8 cellular contexts compared by ENCODE assay signal in the genomic region with DNA sequence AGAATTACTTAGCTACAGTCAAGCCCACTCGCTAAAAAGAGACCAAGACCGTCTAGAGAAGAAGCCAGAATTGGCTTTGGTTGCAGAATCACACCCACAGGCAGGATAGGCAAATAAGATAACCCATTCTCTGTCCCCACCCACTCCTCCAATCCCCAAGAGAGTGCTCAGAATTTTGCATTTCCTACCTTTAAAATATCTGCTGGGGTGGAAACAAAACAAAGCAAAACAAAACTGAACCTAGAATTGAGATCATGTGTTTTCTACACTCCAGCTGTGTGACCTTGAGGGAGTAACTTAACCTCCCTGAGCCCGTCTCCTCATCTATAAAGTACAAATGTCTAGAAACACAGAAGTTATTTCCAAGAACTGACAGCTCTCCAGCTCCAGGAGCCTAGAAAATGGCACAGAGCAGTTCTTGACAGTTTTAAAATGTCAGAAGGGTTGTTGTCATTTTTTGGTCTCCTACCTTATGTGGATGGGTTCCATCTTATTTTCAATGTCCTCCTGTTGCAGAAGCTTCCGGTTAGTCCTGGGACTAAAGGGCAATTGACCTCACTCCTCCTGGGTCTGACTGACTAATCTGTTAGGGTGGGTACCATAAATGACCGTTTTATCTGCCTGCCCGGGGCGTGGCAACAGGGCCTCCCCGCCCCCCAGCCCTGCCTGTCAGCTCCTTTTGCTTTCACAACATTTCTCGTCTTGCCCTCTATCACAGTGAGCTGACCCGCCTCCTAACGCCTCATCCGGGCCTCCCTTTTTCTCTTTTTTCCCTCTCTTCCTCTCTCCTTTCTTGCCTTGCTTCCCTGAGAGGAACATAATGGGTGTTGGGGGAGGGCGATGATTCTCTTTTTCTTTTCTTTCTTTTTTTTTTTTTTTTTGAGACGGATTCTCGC.
DNase-seq lines count a peak whose midpoint lies in the region; ATAC-seq and TF ChIP-seq lines count a peak whose summit lies in the region.

No MANE protein-coding gene starts in this region.

- intact Hi-C loops in OCI-LY7 (cut with micrococcal nuclease; ENCODE audit: unreplicated experiment): loop anchor here (2.0 to 10.0 kb wide), 4 partner anchors 35 to 461 kb away; a partner anchor contains a TSS

- TF ChIP-seq POLR2A in upper lobe of left lung (IDR thresholded peaks at IDR 0.05): peak in 1 of 4 donors; percentile 31

- H3K27ac ChIP-seq in OCI-LY7 (ENCODE audit: low read depth, low read length, poor library complexity, severe bottlenecking): peak overlapping the region; percentile 89
- H3K27ac ChIP-seq in hepatocyte: peak overlapping the region; percentile 95
- H3K27ac ChIP-seq in upper lobe of left lung: peak overlapping the region; percentile 55 to 75 (median 66)
- H3K27ac ChIP-seq in substantia nigra (ENCODE audit: low read depth, low read length, poor library complexity, severe bottlenecking): no peak overlapping the region

- H3K27me3 ChIP-seq in hepatocyte: no peaks in the 10 kb centered on the region
- H3K27me3 ChIP-seq in upper lobe of left lung: no peaks in the 10 kb centered on the region

- H2AFZ ChIP-seq in OCI-LY7 (ENCODE audit: low read length): peak overlapping the region; percentile 83; the same call in 1 of the 2 replicates
- H2AFZ ChIP-seq in hepatocyte: no peak overlapping the region

- H3K36me3 ChIP-seq in OCI-LY7 (ENCODE audit: insufficient read depth, low read length) (no peaks in the 10 kb centered on the region), hepatocyte (replicated peaks; ENCODE audit: insufficient read depth, low read depth) (no peaks in the 10 kb centered on the region), upper lobe of left lung (no peaks in the 10 kb centered on the region)

- H3K9me3 ChIP-seq in OCI-LY7 (ENCODE audit: low read length) (no peaks in the 10 kb centered on the region), hepatocyte (ENCODE audit: low read depth) (no peaks in the 10 kb centered on the region), upper lobe of left lung (no peaks in the 10 kb centered on the region)

- H3K4me1 ChIP-seq in OCI-LY7 (ENCODE audit: insufficient read depth, low read length, poor library complexity, severe bottlenecking) (peaks cover 65% of the 10 kb centered on the region), hepatocyte (ENCODE audit: insufficient read depth) (peaks cover 6% of the 10 kb centered on the region), upper lobe of left lung (peaks cover 0 to 23% (median 10%) of the 10 kb centered on the region in 4 donors)

- H3K79me2 ChIP-seq in OCI-LY7 (ENCODE audit: insufficient read depth, low read depth, low read length) (peaks cover 14% of the 10 kb centered on the region; the same call in 1 of the 2 replicates), hepatocyte (peaks cover 57% of the 10 kb centered on the region)

- TF ChIP-seq EP300 in upper lobe of left lung (IDR thresholded peaks at IDR 0.05): no peak

- no peaks in the 10 kb centered on the region for H3K9me2 ChIP-seq in OCI-LY7 (ENCODE audit: insufficient read depth, low read length)
- no peaks in the 10 kb centered on the region for H3K9me2 ChIP-seq in hepatocyte (replicated peaks; ENCODE audit: insufficient read depth)

- ATAC-seq in HG02943 (IDR thresholded peaks at IDR 0.05; ENCODE audit: low read depth, unreplicated experiment) (peak; percentile 86), upper lobe of left lung (ENCODE audit: low FRiP score in 2 of 2) (peak; percentile 77 to 78)

- DNase-seq in stimulated activated CD4-positive, alpha-beta T cell treated with anti-CD3 and anti-CD28 coated beads, Interleukin-4, amount 100 ng/mL, for 24 hours: peak; percentile 23
- no peak for DNase-seq in stimulated activated CD4-positive, alpha-beta T cell treated with anti-CD3 and anti-CD28 coated beads, Interleukin-1b, Interleukin-23, amount 100 ng/mL, for 48 hours
- DNase-seq in OCI-LY7 (ENCODE audit: low spot score) (peak; percentile 91), hepatocyte (ENCODE audit: low spot score) (peak; percentile 86), upper lobe of left lung (peak in 1 of 2 donors; percentile 77), NCI-H2171 treated with DMSO at 0.1 percent for 48 hours (lab: John Stamatoyannopoulos, UW) (no peak), substantia nigra (lab: John Stamatoyannopoulos, UW) (no peak)

- WGBS in hepatocyte (ENCODE audit: low lambda C conversion rate, missing lambda C conversion rate): 33% methylated on average over 12 of the region's 15 CpGs
- WGBS in upper lobe of left lung, 2 donors: 50 to 65% methylated on average over 15 of the region's 15 CpGs

- H3K4me2 ChIP-seq in OCI-LY7 (ENCODE audit: low read length): peak overlapping the region; percentile 93
- H3K4me2 ChIP-seq in hepatocyte: peak overlapping the region; percentile 71

- no TSS peak for BruUV-seq in OCI-LY7 (replicated peaks; lab: Mats Ljungman, UMichigan)

- TF ChIP-seq CTCF in OCI-LY7 (conservative IDR thresholded peaks at IDR 0.05; ENCODE audit: low read length) (no peak), hepatocyte (IDR thresholded peaks at IDR 0.05; ENCODE audit: poor library complexity) (no peak), upper lobe of left lung (IDR thresholded peaks at IDR 0.05) (no peak)

- CTCF ChIA-PET in OCI-LY7 (lab: Charles Lee; ENCODE audit: unreplicated experiment): interaction anchor here (0.5 to 1.2 kb wide), 9 partner anchors 9 to 1067 kb away, joined by 3 to 16 read pairs (median 3); no protein-coding TSS in a partner anchor

- H3K4me3 ChIP-seq in OCI-LY7 (ENCODE audit: low read depth, low read length, poor library complexity, severe bottlenecking): peak overlapping the region; percentile 70
- peak overlapping the region; percentile 57 for H3K4me3 ChIP-seq in hepatocyte
- peak overlapping the region in 2 of 4 donors; percentile 43 to 47 for H3K4me3 ChIP-seq in upper lobe of left lung

- no peaks in the 10 kb centered on the region for H4K20me1 ChIP-seq in OCI-LY7 (ENCODE audit: insufficient read depth, low read length)
- H4K20me1 ChIP-seq in hepatocyte (ENCODE audit: insufficient read depth, poor library complexity, severe bottlenecking): peaks cover 4% of the 10 kb centered on the region

- POLR2A ChIA-PET in OCI-LY7 (lab: Charles Lee): interaction anchor here (0.5 to 1.5 kb wide), 13 partner anchors 11 to 476 kb away, joined by 3 to 7 read pairs (median 5); no protein-coding TSS in a partner anchor

Comparison
In these comparisons a context has a peak if more than half of its experiments do, and no peak if none do; other contexts are left out.
1. DNase-seq: peak in stimulated activated CD4-positive, alpha-beta T cell treated with anti-CD3 and anti-CD28 coated beads, Interleukin-4, amount 100 ng/mL, for 24 hours (single experiment), OCI-LY7 (single experiment) and hepatocyte (single experiment); none in stimulated activated CD4-positive, alpha-beta T cell treated with anti-CD3 and anti-CD28 coated beads, Interleukin-1b, Interleukin-23, amount 100 ng/mL, for 48 hours (single experiment), NCI-H2171 treated with DMSO at 0.1 percent for 48 hours (single experiment) and substantia nigra (0 of 49).